9 cellular contexts compared by ENCODE assay signal in the genomic region with DNA sequence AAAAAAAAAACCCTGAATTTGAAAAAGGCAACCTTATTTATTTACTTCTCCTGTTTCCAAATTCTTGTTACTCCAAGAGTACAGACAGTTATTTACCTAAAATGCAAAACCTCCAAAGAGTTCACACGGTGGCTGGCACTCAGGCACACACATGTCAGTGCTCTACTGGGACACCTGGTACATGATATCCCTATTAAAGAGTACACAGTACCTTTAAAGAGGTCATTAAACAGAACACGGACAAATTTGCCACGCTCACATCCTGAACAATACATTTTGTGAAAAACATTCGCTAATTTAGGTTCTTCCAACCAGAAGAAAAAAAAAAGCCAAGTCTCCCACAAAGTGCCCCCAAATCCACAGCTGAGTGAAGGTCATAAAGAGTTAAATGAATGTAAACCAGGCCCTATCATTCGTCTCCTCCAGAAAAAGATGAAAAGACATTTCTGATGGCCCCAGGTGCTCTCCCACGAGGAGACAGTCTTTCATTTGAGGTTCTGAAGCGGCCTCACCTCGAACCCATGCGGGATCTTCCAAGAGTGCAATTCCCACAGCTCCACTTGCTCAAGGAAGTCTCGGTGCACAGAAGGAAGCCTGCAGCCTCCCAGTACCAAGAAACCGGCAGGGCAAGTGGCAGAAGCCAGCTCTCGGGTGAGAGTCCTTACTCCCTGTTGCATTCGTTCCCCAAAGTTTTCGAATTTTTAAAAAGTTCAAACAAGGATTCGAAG. TPM values are rescaled to one million over a fixed set of nuclear protein-coding genes. Genes with fewer than 3 reads are reported as not detected.
DNase-seq lines count a peak whose midpoint lies in the region; ATAC-seq, FAIRE-seq and TF ChIP-seq lines count a peak whose summit lies in the region.
"Had no signal": no experiment of that assay in that cellular context is flagged by ENCODE, and none has a peak within 500 bp of the region (broad histone marks: within the 10 kb centered on the region; RNA-seq: fewer than 3 reads in every experiment).

No MANE protein-coding gene starts in this region.

- peak; percentile 61 for FAIRE-seq in K562 (lab: Jason Lieb, UNC)
- FAIRE-seq: colon had no signal

- peaks cover 40% of the 10 kb centered on the region for H3K79me2 ChIP-seq in K562 (ENCODE audit: control insufficient read depth, insufficient read depth, low read length)

- no peaks in the 10 kb centered on the region for H3K27me3 ChIP-seq in K562 (ENCODE audit: control insufficient read depth in 2 of 2, insufficient read depth in 2 of 2, low read length in 2 of 2)
- H3K27me3 ChIP-seq in thymus (ENCODE audit: control insufficient read depth, insufficient read depth): no peaks in the 10 kb centered on the region

- peak overlapping the region; percentile 84 to 95 for H3K9ac ChIP-seq in K562 (ENCODE audit: insufficient read depth in 1 of 2, low read depth in 2 of 2, low read length in 2 of 2)

- TF ChIP-seq POLR2A in K562 (conservative IDR thresholded peaks at IDR 0.05): no peak

- intact Hi-C loops in K562 (cut with micrococcal nuclease): no loop called here
- intact Hi-C loops in left colon (cut with DNase I, micrococcal nuclease): no loop called here

- H3K4me1 ChIP-seq in K562 (replicated peaks in 1 of 2; ENCODE audit: control insufficient read depth in 2 of 2, insufficient read depth in 2 of 2, low read length in 2 of 2): peaks cover 16 to 19% of the 10 kb centered on the region in 2 experiments; a peak in 4 of 5 replicates
- H3K4me1 ChIP-seq in thymus (ENCODE audit: control insufficient read depth, insufficient read depth, low read length): peaks cover 16% of the 10 kb centered on the region

- no peaks in the 10 kb centered on the region for H4K20me1 ChIP-seq in K562 (replicated peaks; ENCODE audit: control insufficient read depth, insufficient read depth, low read length)

- peaks cover 3% of the 10 kb centered on the region for H3K9me1 ChIP-seq in K562 (ENCODE audit: control insufficient read depth, insufficient read depth, low read length)

- H3K27ac ChIP-seq in K562 (ENCODE audit: extremely low read depth, low read depth, low read length): peak overlapping the region; percentile 84
- peak overlapping the region; percentile 81 for H3K27ac ChIP-seq in thymus (ENCODE audit: low read depth)

- TF ChIP-seq EP300 in K562 (IDR thresholded peaks at IDR 0.05; ENCODE audit: low read length): no peak

- H2AFZ ChIP-seq in K562 (ENCODE audit: low read depth, low read length): peak overlapping the region; percentile 73

- in situ Hi-C loops in K562 (cut with MboI): no loop called here

- peak in 2 of 3 experiments; percentile 27 to 59 for DNase-seq in NCI-H1417 (lab: John Stamatoyannopoulos, UW)
- no peak for DNase-seq in NCI-H1417 treated with DMSO at 0.1 percent for 48 hours (lab: John Stamatoyannopoulos, UW)
- peak; percentile 51 for DNase-seq in M059J (ENCODE audit: low read depth)
- DNase-seq in K562 (ENCODE audit: extremely low read depth in 1 of 4, low spot score in 3 of 4): peak in 2 of 4 experiments; percentile 26 to 49
- peak; percentile 41 to 58 for DNase-seq in left colon
- DNase-seq in NOMO-1 (lab: John Stamatoyannopoulos, UW; ENCODE audit: unreplicated experiment in 2 of 2): no peak

- ATAC-seq in K562 (peak; percentile 3), left colon (peak; percentile 50), GM18907 (IDR thresholded peaks at IDR 0.05; ENCODE audit: unreplicated experiment) (no peak)

- TF ChIP-seq CTCF in K562 (IDR thresholded peaks at IDR 0.05 in 2 of 3, conservative IDR thresholded peaks at IDR 0.05 in 1 of 3; ENCODE audit: insufficient read depth in 2 of 3, low read depth in 1 of 3, low read length in 3 of 3): no peak

- 0% methylated on average over 15 of the region's 15 CpGs for WGBS in K562 (ENCODE audit: insufficient coverage, low coverage, missing lambda C conversion rate)
- WGBS in thymus: 13% methylated on average over 15 of the region's 15 CpGs

- H3K4me3 ChIP-seq in K562 (peak overlapping the region; percentile 84), thymus (ENCODE audit: low read length) (peak overlapping the region; percentile 77)

- CTCF ChIA-PET in K562 (lab: Yijun Ruan, JAX; ENCODE audit: low intra/inter-chr PET ratio): no interaction called here

- no peaks in the 10 kb centered on the region for H3K9me3 ChIP-seq in K562 (replicated peaks; ENCODE audit: control insufficient read depth, insufficient read depth, low read depth, low read length)
- H3K9me3 ChIP-seq in thymus (ENCODE audit: control insufficient read depth): no peaks in the 10 kb centered on the region

- BruUV-seq in K562 (replicated peaks; lab: Mats Ljungman, UMichigan): no TSS peak

- POLR2A ChIA-PET in K562 (lab: Yijun Ruan, JAX): interaction anchor here (0.7 to 2.3 kb wide), 12 partner anchors 8 to 151 kb away, joined by 3 to 13 read pairs (median 4); no protein-coding TSS in a partner anchor

- peak overlapping the region; percentile 93 for H3K4me2 ChIP-seq in K562 (ENCODE audit: insufficient read depth, low read length)

- TF ChIP-seq RAD21 in K562 (CRISPR knock-in tag; conservative IDR thresholded peaks at IDR 0.05 in 1 of 2, IDR thresholded peaks at IDR 0.05 in 1 of 2): no peak

- H3K36me3 ChIP-seq in K562 (ENCODE audit: control insufficient read depth, insufficient read depth, low read length) (no peaks in the 10 kb centered on the region), thymus (ENCODE audit: control insufficient read depth, insufficient read depth) (no peaks in the 10 kb centered on the region)

TF ChIP-seq in K562, 482 proteins besides CTCF, POLR2A, EP300 and RAD21 (continues in another document):
- peak in 1 of 2 experiments; percentile 17; a peak in 2 of 4 replicates for TF ChIP-seq UBTF (IDR thresholded peaks at IDR 0.05; ENCODE audit: borderline replicate concordance in 1 of 2, low read depth in 2 of 2, low read length in 2 of 2)
- TF ChIP-seq, protein P1, sequence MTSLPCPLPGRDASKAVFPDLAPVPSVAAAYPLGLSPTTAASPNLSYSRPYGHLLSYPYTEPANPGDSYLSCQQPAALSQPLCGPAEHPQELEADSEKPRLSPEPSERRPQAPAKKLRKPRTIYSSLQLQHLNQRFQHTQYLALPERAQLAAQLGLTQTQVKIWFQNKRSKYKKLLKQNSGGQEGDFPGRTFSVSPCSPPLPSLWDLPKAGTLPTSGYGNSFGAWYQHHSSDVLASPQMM (CRISPR knock-in tag; IDR thresholded peaks at IDR 0.05): no peak

RNA-seq across cellular contexts. Expression of gene ERN1, which starts 1.0 kb away (rescaled TPM):
- total RNA-seq in M059J (2014; rRNA removed; shearing (Covaris generic)): 0.98 and 1.5 TPM in 2 replicates
- total RNA-seq in K562 (2011; cell fraction: chromatin; rRNA removed; ENCODE audit: low replicate concordance): 41.9 and 57.7 TPM in 2 replicates
- total RNA-seq in K562 (2011; cell fraction: nucleolus; rRNA removed): 29.5 and 31.2 TPM in 2 replicates
- total RNA-seq in K562 (2011; cell fraction: nucleoplasm; rRNA removed): 35.3 and 46.4 TPM in 2 replicates
- total RNA-seq in K562 (2014; rRNA removed) (7.9 and 10.2 TPM in 2 replicates), K562 (2014; rRNA removed; fragmentation: Illumina TruSeq; extraction: Trizol) (7.3 and 12.3 TPM in 2 replicates), K562 (2015; rRNA removed; fragmentation: Illumina TruSeq; extraction: Trizol) (5.4 TPM in 2 replicates), K562 (2021) (19.2 and 22.5 TPM in 2 replicates), left colon (10 to 100 TPM; 19.9 to 25.6 TPM)
- polyA plus RNA-seq in K562 (2011; rRNA removed) (9.1 and 11.3 TPM in 2 replicates), K562 (2014; fragmentation: Illumina TruSeq; extraction: Trizol) (6.6 and 8.2 TPM in 2 replicates), K562 (2014; fragmentation: Nextera tagmentation; extraction: Ambion mirVana) (1 to 10 TPM; 2.1 to 4.3 TPM), K562 (2014; rRNA removed) (7.0 and 8.6 TPM in 2 replicates), thymus (7.4 TPM)
- polyA plus RNA-seq in K562 (2011; cell fraction: cytosol; rRNA removed): 3.3 and 5.2 TPM in 2 replicates
- 9.2 and 9.7 TPM in 2 replicates for polyA plus RNA-seq in K562 (2011; cell fraction: nucleus; rRNA removed)
- 5.1 and 14.2 TPM in 2 replicates for polyA plus RNA-seq in K562 (2012)
- polyA minus RNA-seq in K562 (2011; rRNA and poly(A)+ RNA removed): 8.2 and 11.4 TPM in 2 replicates
- polyA minus RNA-seq in K562 (2011; cell fraction: cytosol; rRNA and poly(A)+ RNA removed): 4.9 and 5.2 TPM in 2 replicates
- 8.3 and 12.1 TPM in 2 replicates for polyA minus RNA-seq in K562 (2011; cell fraction: nucleus; rRNA and poly(A)+ RNA removed)

Comparison
In these comparisons a context has a peak if more than half of its experiments do, and no peak if none do; other contexts are left out.
1. DNase-seq: peak in NCI-H1417 (2 of 3), M059J (single experiment) and left colon (2 of 2); none in NCI-H1417 treated with DMSO at 0.1 percent for 48 hours (single experiment) and NOMO-1 (0 of 2).